8 cellular contexts compared by ENCODE assay signal in the genomic region with DNA sequence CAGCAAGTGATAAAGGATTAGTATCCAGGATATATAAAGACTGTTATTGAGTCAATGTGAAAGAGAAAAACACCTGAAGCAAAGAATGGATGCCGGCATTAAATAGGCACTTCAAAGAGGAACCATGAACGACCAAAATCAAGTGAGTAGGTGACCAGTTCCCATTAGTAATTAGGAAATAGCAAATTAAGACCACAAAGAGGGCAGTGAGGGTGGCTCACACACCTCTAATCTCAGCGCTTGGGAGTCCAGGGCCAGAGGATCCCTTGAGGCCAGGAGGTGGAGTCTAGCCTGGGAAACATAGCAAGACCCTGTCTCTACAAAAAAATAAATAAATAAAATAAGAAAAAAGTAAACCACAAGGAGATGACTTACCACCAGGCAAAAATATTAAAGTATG. TPM values are rescaled to one million over a fixed set of nuclear protein-coding genes. Genes with fewer than 3 reads are reported as not detected.
DNase-seq lines count a peak whose midpoint lies in the region; ATAC-seq and TF ChIP-seq lines count a peak whose summit lies in the region.

No MANE protein-coding gene starts in this region.

- peak overlapping the region; percentile 88 for H3K4me2 ChIP-seq in GM23248 (ENCODE audit: unreplicated experiment)

- peak overlapping the region; percentile 67 for H3K4me3 Mint-ChIP-seq in mesothelial cell of epicardium

- H3K27ac ChIP-seq in ACC112 (ENCODE audit: low read depth, low read length), result no peak overlapping the region
- H3K27ac ChIP-seq in GM23248, result peak overlapping the region; percentile 48; the same call in 1 of the 2 replicates
- peak overlapping the region in 1 of 2 donors; percentile 78 for H3K27ac ChIP-seq in ascending aorta

- H3K36me3 Mint-ChIP-seq in mesothelial cell of epicardium, result no peaks in the 10 kb centered on the region

- intact Hi-C loops in ascending aorta (cut with DNase I), result loop anchor here (2.0 to 10.0 kb wide), 2 partner anchors 56 to 260 kb away; no protein-coding TSS in a partner anchor

- WGBS in GM23248 (ENCODE audit: low coverage in 1 of 2, low lambda C conversion rate in 2 of 2, missing lambda C conversion rate in 2 of 2), 2 experiments, result 61 to 70% methylated on average over 3 of the region's 3 CpGs

- no peaks in the 10 kb centered on the region for H3K9me3 Mint-ChIP-seq in mesothelial cell of epicardium

- H3K4me3 ChIP-seq in ACC112 (ENCODE audit: low read depth, low read length) (peak overlapping the region; percentile 92), GM23248 (peak overlapping the region; percentile 77), ascending aorta (peak overlapping the region; percentile 72 to 84)

- no peaks in the 10 kb centered on the region for H3K9me3 ChIP-seq in GM23248 (ENCODE audit: low read depth)
- no peaks in the 10 kb centered on the region for H3K9me3 ChIP-seq in ascending aorta

- H3K4me1 ChIP-seq in ACC112 (ENCODE audit: control insufficient read depth, insufficient read depth, low read length, unreplicated experiment) (no peaks in the 10 kb centered on the region), GM23248 (ENCODE audit: insufficient read depth) (peaks cover 15% of the 10 kb centered on the region; the same call in 1 of the 2 replicates), ascending aorta (peaks cover 0 to 8% of the 10 kb centered on the region in 2 donors)

- no peaks in the 10 kb centered on the region for H3K79me2 ChIP-seq in ACC112 (ENCODE audit: control insufficient read depth, insufficient read depth, low read length, unreplicated experiment)
- H3K79me2 ChIP-seq in GM23248 (ENCODE audit: insufficient read depth), result no peaks in the 10 kb centered on the region

- no peak overlapping the region for H3K27ac Mint-ChIP-seq in mesothelial cell of epicardium

- peaks cover 16% of the 10 kb centered on the region for H3K4me1 Mint-ChIP-seq in mesothelial cell of epicardium

- peaks cover 11% of the 10 kb centered on the region; the same call in 1 of the 2 replicates for H3F3A ChIP-seq in GM23248 (ENCODE audit: insufficient read depth)

- H3K36me3 ChIP-seq in ACC112 (ENCODE audit: insufficient read depth, low read length), result no peaks in the 10 kb centered on the region
- no peaks in the 10 kb centered on the region for H3K36me3 ChIP-seq in GM23248 (ENCODE audit: low read depth)
- H3K36me3 ChIP-seq in ascending aorta, result no peaks in the 10 kb centered on the region

- in situ Hi-C loops in GM23248 (cut with MboI), result no loop called here

- DNase-seq in GM23248 (no peak), ascending aorta (ENCODE audit: low spot score in 2 of 2) (peak in 1 of 2 donors; percentile 41), mesothelial cell of epicardium (ENCODE audit: low spot score in 2 of 2, unreplicated experiment in 2 of 2) (no peak), NCI-H146 (lab: John Stamatoyannopoulos, UW) (no peak), DMS 273 (lab: John Stamatoyannopoulos, UW; ENCODE audit: unreplicated experiment) (no peak)
- no peak for DNase-seq in stimulated activated CD4-positive, alpha-beta T cell treated with anti-CD3 and anti-CD28 coated beads, Interleukin-2, amount 100 ng/mL, for 48 hours

- ATAC-seq in HG02759 (IDR thresholded peaks at IDR 0.05; ENCODE audit: unreplicated experiment), result no peak

- peaks cover 34% of the 10 kb centered on the region for H3K27me3 Mint-ChIP-seq in mesothelial cell of epicardium (ENCODE audit: low read depth)

- no peaks in the 10 kb centered on the region for H3K9me2 ChIP-seq in GM23248 (ENCODE audit: insufficient read depth)

- H3K9ac ChIP-seq in GM23248, result peak overlapping the region; percentile 90

- peak overlapping the region; percentile 95 for H2AFZ ChIP-seq in ACC112 (ENCODE audit: low read length, unreplicated experiment)
- peak overlapping the region; percentile 81 for H2AFZ ChIP-seq in GM23248

- H3K27me3 ChIP-seq in ACC112 (ENCODE audit: insufficient read depth, low read length), result peaks cover 21% of the 10 kb centered on the region
- H3K27me3 ChIP-seq in GM23248 (replicated peaks; ENCODE audit: insufficient read depth), result no peaks in the 10 kb centered on the region
- no peaks in the 10 kb centered on the region for H3K27me3 ChIP-seq in ascending aorta

- no peaks in the 10 kb centered on the region for H4K20me1 ChIP-seq in GM23248 (ENCODE audit: insufficient read depth)

- no peak for TF ChIP-seq CTCF in ascending aorta (IDR thresholded peaks at IDR 0.05)
- TF ChIP-seq CTCF in mesothelial cell of epicardium (IDR thresholded peaks at IDR 0.05; ENCODE audit: unreplicated experiment), result no peak

RNA-seq across cellular contexts. Expression of a gene that starts 1.5 kb away (rescaled TPM):
- total RNA-seq in GM23248 (2014; rRNA removed; shearing (Covaris generic)), result not detected in 2 replicates
- polyA plus RNA-seq in GM23248 (2016; fragmentation: Nextera tagmentation; extraction: Ambion mirVana), result not detected in 2 replicates
- total RNA-seq in ascending aorta (not detected), mesothelial cell of epicardium (not detected in 3 replicates)
